ENCODE assay signal across 8 cellular contexts in the genomic region with DNA sequence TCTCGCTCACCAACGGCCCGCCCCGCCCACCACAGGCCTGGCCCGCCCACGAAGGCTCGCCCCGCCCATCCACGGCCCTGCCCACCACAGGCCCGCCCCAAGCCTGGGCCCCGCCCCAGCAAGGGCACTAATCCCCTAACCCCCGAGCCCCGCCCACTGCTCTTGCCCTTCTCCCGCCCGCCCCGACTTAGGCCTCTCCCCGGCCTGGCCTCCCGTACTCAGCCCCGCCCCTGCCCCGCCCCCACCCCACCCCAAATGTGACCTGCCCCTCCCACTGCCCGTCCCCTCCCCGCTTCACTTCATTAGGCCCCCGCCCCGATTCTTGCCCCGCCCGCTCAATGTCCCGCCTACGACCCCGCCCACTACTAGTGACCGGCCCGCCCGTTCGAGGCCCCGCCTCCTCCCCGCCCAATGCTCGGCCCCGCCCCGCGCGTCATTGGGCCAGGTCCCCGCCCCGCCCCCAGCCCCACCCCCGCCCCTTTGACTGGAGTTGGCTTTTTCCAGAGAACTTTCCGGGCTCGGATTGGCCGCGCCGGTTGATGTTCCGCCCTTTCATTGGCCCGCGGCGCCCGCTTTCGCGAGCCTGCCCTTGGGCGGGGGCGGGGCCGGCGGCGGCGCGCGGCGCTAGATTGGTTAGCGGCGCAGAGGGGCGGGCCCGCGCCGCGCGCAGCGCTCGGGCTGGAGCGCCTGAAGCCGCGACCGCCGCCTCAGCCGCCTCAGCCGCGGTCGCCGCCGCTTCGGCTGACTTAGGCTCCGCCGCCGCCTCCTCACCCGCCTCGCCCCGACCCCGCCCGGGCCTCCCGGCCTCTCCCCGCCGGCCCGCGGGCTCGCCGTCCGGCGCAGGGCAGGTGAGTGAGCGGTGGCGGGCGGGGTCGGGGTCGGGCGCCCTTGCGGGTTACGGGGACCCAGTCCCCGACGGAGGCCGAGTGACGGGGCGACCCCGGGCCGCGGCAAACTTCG. TPM values are rescaled to one million over a fixed set of nuclear protein-coding genes. Genes with fewer than 3 reads are reported as not detected.
DNase-seq lines count a peak whose midpoint lies in the region; ATAC-seq and TF ChIP-seq lines count a peak whose summit lies in the region.

Gene PCBP3 (plus strand): TSS at position 705 of the 960 bp plus-strand sequence. CDS start 206,361 bp downstream, outside the sequence.

- peak within 1 kb of the TSS; percentile 77 for H3K4me3 Mint-ChIP-seq in CD8-positive, alpha-beta T cell
- H3K4me3 Mint-ChIP-seq in IgD-negative memory B cell, result peak within 1 kb of the TSS; percentile 65 to 79 (median 74)
- peak within 1 kb of the TSS; percentile 70 for H3K4me3 Mint-ChIP-seq in activated T-helper 17 cell treated with anti-CD3 and anti-CD28 coated beads, Interleukin-2, amount 50 U/mL, for 72 hours

- no peak for TF ChIP-seq RAD21 in neural cell (conservative IDR thresholded peaks at IDR 0.05)

- H3K4me2 ChIP-seq in neural cell (ENCODE audit: low read length), result no peak within 1 kb of the TSS

- peaks cover 33% of the 10 kb centered on the region for H3K4me1 Mint-ChIP-seq in CD8-positive, alpha-beta T cell (ENCODE audit: low read depth)
- peaks cover 16 to 33% (median 28%) of the 10 kb centered on the region in 3 donors for H3K4me1 Mint-ChIP-seq in IgD-negative memory B cell
- H3K4me1 Mint-ChIP-seq in activated T-helper 17 cell treated with anti-CD3 and anti-CD28 coated beads, Interleukin-2, amount 50 U/mL, for 72 hours, result peaks cover 5% of the 10 kb centered on the region

- no peaks in the 10 kb centered on the region for H4K20me1 ChIP-seq in neural cell (ENCODE audit: insufficient read depth)

- H3K27ac ChIP-seq in CD8-positive, alpha-beta T cell (ENCODE audit: low read depth, low read length), result no peak within 1 kb of the TSS
- H3K27ac ChIP-seq in RWPE1 (peak within 1 kb of the TSS; percentile 52), neural cell (ENCODE audit: low read length) (no peak within 1 kb of the TSS)

- H3K27me3 Mint-ChIP-seq in CD8-positive, alpha-beta T cell (ENCODE audit: low read depth), result peaks cover 27% of the 10 kb centered on the region
- peaks cover 4% of the 10 kb centered on the region for H3K27me3 Mint-ChIP-seq in IgD-negative memory B cell
- peaks cover 8% of the 10 kb centered on the region for H3K27me3 Mint-ChIP-seq in activated T-helper 17 cell treated with anti-CD3 and anti-CD28 coated beads, Interleukin-2, amount 50 U/mL, for 72 hours

- TF ChIP-seq EP300 in neural cell (conservative IDR thresholded peaks at IDR 0.05; ENCODE audit: poor library complexity, severe bottlenecking), result no peak

- H3K27ac Mint-ChIP-seq in CD8-positive, alpha-beta T cell, result peak within 1 kb of the TSS; percentile 37
- H3K27ac Mint-ChIP-seq in IgD-negative memory B cell, result peak within 1 kb of the TSS in 2 of 3 donors; percentile 39 to 72
- H3K27ac Mint-ChIP-seq in activated T-helper 17 cell treated with anti-CD3 and anti-CD28 coated beads, Interleukin-2, amount 50 U/mL, for 72 hours, result peak within 1 kb of the TSS; percentile 46

- peak; percentile 86 to 95 (median 88) for DNase-seq in CD8-positive, alpha-beta T cell
- DNase-seq in RWPE1 (ENCODE audit: low spot score), result peak; percentile 94
- peak; percentile 93 for DNase-seq in fibroblast of the aortic adventitia (ENCODE audit: low read depth)
- peak; percentile 98 to 100 (median 100) for DNase-seq in stimulated activated naive CD4-positive, alpha-beta T cell (lab: John Stamatoyannopoulos, UW)

- CTCF ChIA-PET in CD8-positive, alpha-beta T cell (lab: Charles Lee), result no interaction called here
- CTCF ChIA-PET in RWPE1 (lab: Yijun Ruan, JAX), result no interaction called here

- intact Hi-C loops in CD8-positive, alpha-beta T cell (cut with DNase I, micrococcal nuclease), result loop anchor here (1.0 to 10.0 kb wide), 10 partner anchors 28 to 826 kb away; partner anchors contain the start of genes ADARB1 (in 1 of the 2), COL6A1 (in 1 of the 2), LSS (in 1 of the 2) and SLC19A1 (in 1 of the 2)

- H3K36me3 Mint-ChIP-seq in CD8-positive, alpha-beta T cell, result no peaks in the 10 kb centered on the region
- no peaks in the 10 kb centered on the region for H3K36me3 Mint-ChIP-seq in IgD-negative memory B cell
- peaks cover 5% of the 10 kb centered on the region for H3K36me3 Mint-ChIP-seq in activated T-helper 17 cell treated with anti-CD3 and anti-CD28 coated beads, Interleukin-2, amount 50 U/mL, for 72 hours (ENCODE audit: low read depth)

- POLR2A ChIA-PET in CD8-positive, alpha-beta T cell (lab: Charles Lee), result interaction anchor here (0.5 kb wide), 1 partner anchor 556 kb away, joined by 3 read pairs; no protein-coding TSS in a partner anchor
- POLR2A ChIA-PET in RWPE1 (lab: Yijun Ruan, JAX; ENCODE audit: low non-redundant PET), result no interaction called here

- H3K9me3 ChIP-seq in CD8-positive, alpha-beta T cell (ENCODE audit: low read length), result no peaks in the 10 kb centered on the region
- H3K9me3 ChIP-seq in neural cell (ENCODE audit: low read length), result no peaks in the 10 kb centered on the region

- H3K4me1 ChIP-seq in CD8-positive, alpha-beta T cell (ENCODE audit: insufficient read depth, low read length), result peaks cover 21% of the 10 kb centered on the region

- no peak within 1 kb of the TSS for H3K4me3 ChIP-seq in CD8-positive, alpha-beta T cell (ENCODE audit: low read depth, low read length)
- H3K4me3 ChIP-seq in fibroblast of the aortic adventitia (ENCODE audit: low read depth, low read length) (peak within 1 kb of the TSS; percentile 68), neural cell (ENCODE audit: low read length) (peak within 1 kb of the TSS; percentile 60)

- no peaks in the 10 kb centered on the region for H3K9me3 Mint-ChIP-seq in CD8-positive, alpha-beta T cell
- no peaks in the 10 kb centered on the region for H3K9me3 Mint-ChIP-seq in IgD-negative memory B cell
- peaks cover 4% of the 10 kb centered on the region for H3K9me3 Mint-ChIP-seq in activated T-helper 17 cell treated with anti-CD3 and anti-CD28 coated beads, Interleukin-2, amount 50 U/mL, for 72 hours

- no peak within 1 kb of the TSS for H2AFZ ChIP-seq in neural cell (ENCODE audit: low read depth, low read length)

- peak within 1 kb of the TSS; percentile 16 for H3K9ac ChIP-seq in neural cell (ENCODE audit: low read length)

- H3F3A ChIP-seq in neural cell (ENCODE audit: insufficient read depth, low read length, poor library complexity, severe bottlenecking), result no peaks in the 10 kb centered on the region

- H3K79me2 ChIP-seq in neural cell (replicated peaks; ENCODE audit: insufficient read depth, low read length), result no peaks in the 10 kb centered on the region

- no peak for TF ChIP-seq CTCF in CD8-positive, alpha-beta T cell (IDR thresholded peaks at IDR 0.05)
- TF ChIP-seq CTCF in RWPE1 (conservative IDR thresholded peaks at IDR 0.05; ENCODE audit: low read depth) (no peak), fibroblast of the aortic adventitia (IDR thresholded peaks at IDR 0.05; ENCODE audit: insufficient read depth, low read length) (no peak), neural cell (IDR thresholded peaks at IDR 0.05; ENCODE audit: poor library complexity, severe bottlenecking) (no peak)

- peak; percentile 82 for ATAC-seq in CD8-positive, alpha-beta T cell
- peak; percentile 71 for ATAC-seq in GM21381 (IDR thresholded peaks at IDR 0.05; ENCODE audit: unreplicated experiment)
- ATAC-seq in activated T-helper 17 cell treated with anti-CD3 and anti-CD28 coated beads, Interleukin-2, amount 50 U/mL, for 72 hours (replicated peaks), result peak; percentile 85

- no peaks in the 10 kb centered on the region for H3K9me2 ChIP-seq in neural cell (ENCODE audit: insufficient read depth, low read length)

- no peaks in the 10 kb centered on the region for H3K36me3 ChIP-seq in CD8-positive, alpha-beta T cell (ENCODE audit: insufficient read depth, low read length)
- H3K36me3 ChIP-seq in neural cell (ENCODE audit: insufficient read depth, low read length), result no peaks in the 10 kb centered on the region

- peaks cover 20% of the 10 kb centered on the region for H3K27me3 ChIP-seq in CD8-positive, alpha-beta T cell (ENCODE audit: insufficient read depth, low read length)
- H3K27me3 ChIP-seq in neural cell (ENCODE audit: insufficient read depth, low read depth, low read length), result peaks cover 37% of the 10 kb centered on the region

TF ChIP-seq in neural cell, 6 proteins besides CTCF, POLR2A, EP300 and RAD21:
- no peak for TF ChIP-seq EZH2 (IDR thresholded peaks at IDR 0.05; ENCODE audit: borderline replicate concordance, insufficient read depth, low read length, poor library complexity, severe bottlenecking)
- TF ChIP-seq POLR2AphosphoS5 (IDR thresholded peaks at IDR 0.05), result no peak
- no peak for TF ChIP-seq REST (IDR thresholded peaks at IDR 0.05; ENCODE audit: borderline replicate concordance)
- TF ChIP-seq TAF1 (IDR thresholded peaks at IDR 0.05; ENCODE audit: low read depth), result no peak
- no peak for TF ChIP-seq MXI1 (conservative IDR thresholded peaks at IDR 0.05; ENCODE audit: poor library complexity, severe bottlenecking)
- TF ChIP-seq SMC3 (conservative IDR thresholded peaks at IDR 0.05; ENCODE audit: poor library complexity), result no peak

RNA-seq across cellular contexts. Expression of gene PCBP3, which starts in this region (rescaled TPM):
- 1 to 10 TPM; 1.3 to 2.4 TPM for total RNA-seq in CD8-positive, alpha-beta T cell
- polyA plus RNA-seq in IgD-negative memory B cell, result 1.4 TPM
- total RNA-seq in activated T-helper 17 cell treated with anti-CD3 and anti-CD28 coated beads, Interleukin-2, amount 50 U/mL, for 72 hours, result 10 to 100 TPM; 11.6 to 16.5 TPM
- 1.2 and 4.2 TPM in 2 replicates for total RNA-seq in fibroblast of the aortic adventitia (ENCODE audit: low replicate concordance)
- 0.46 and 1.7 TPM in 2 replicates for polyA plus RNA-seq in neural cell
- polyA minus RNA-seq in neural cell, result 2.3 and 4.6 TPM in 2 replicates
